ENCODE assay signal across 1 cellular context in genomic region chr12:89417246-89417977, GRCh38.
TF ChIP-seq lines count a peak whose summit lies in the region.

No MANE protein-coding gene starts in this region.

TF ChIP-seq in GM23338, 12 proteins besides CTCF, POLR2A, EP300 and RAD21 (continued from another document):
- TF ChIP-seq ETS1 (IDR thresholded peaks at IDR 0.05) (no peak), ZNF331 (CRISPR knock-in tag; IDR thresholded peaks at IDR 0.05; ENCODE audit: low read depth) (no peak), POLR2AphosphoS5 (IDR thresholded peaks at IDR 0.05; ENCODE audit: low read depth) (no peak), NANOG (IDR thresholded peaks at IDR 0.05; ENCODE audit: borderline replicate concordance) (no peak)
